In the genomic region with DNA sequence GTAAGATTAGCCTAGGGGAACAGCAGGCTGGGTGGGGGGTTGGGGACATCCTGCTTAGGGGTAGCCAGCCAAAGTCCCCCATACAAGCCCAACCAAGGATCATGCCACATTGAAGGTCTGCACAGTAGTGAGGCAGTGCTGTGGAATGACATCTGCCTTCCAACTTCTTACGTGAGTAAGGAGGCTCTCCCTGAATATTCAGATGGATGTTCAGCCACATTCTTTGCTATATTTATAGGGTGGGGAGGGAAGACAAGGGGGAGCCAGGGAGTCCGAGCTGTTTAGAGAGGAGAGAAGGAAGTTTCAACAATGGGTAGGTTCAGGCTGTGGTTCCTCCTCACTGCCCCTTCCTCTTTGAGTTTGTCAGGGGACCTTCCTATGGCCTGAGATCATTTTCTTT, we compare ENCODE assay signal across 8 cellular contexts. TPM values are rescaled to one million over a fixed set of nuclear protein-coding genes. Genes with fewer than 3 reads are reported as not detected.
DNase-seq lines count a peak whose midpoint lies in the region; ATAC-seq and TF ChIP-seq lines count a peak whose summit lies in the region.

No MANE protein-coding gene starts in this region.

- no peaks in the 10 kb centered on the region for H4K20me1 ChIP-seq in OCI-LY1 (ENCODE audit: insufficient read depth, low read length)

- no peak overlapping the region for H2AFZ ChIP-seq in OCI-LY1 (ENCODE audit: low read length)
- no peak overlapping the region for H2AFZ ChIP-seq in parathyroid adenoma

- peaks cover 13% of the 10 kb centered on the region for H3K27me3 Mint-ChIP-seq in endothelial cell (ENCODE audit: unreplicated experiment)

- peaks cover 15% of the 10 kb centered on the region for H3K36me3 Mint-ChIP-seq in endothelial cell (ENCODE audit: low read depth, unreplicated experiment)

- peaks cover 42% of the 10 kb centered on the region for H3K4me1 Mint-ChIP-seq in endothelial cell (ENCODE audit: unreplicated experiment)

- no peak for ATAC-seq in GM19397 (IDR thresholded peaks at IDR 0.05; ENCODE audit: unreplicated experiment)
- ATAC-seq in HG03342 (IDR thresholded peaks at IDR 0.05; ENCODE audit: unreplicated experiment), result no peak

- no peaks in the 10 kb centered on the region for H3K9me3 Mint-ChIP-seq in endothelial cell (ENCODE audit: unreplicated experiment)

- peaks cover 6% of the 10 kb centered on the region; the same call in 1 of the 2 replicates for H3K36me3 ChIP-seq in OCI-LY1 (ENCODE audit: insufficient read depth, low read length)
- H3K36me3 ChIP-seq in parathyroid adenoma (ENCODE audit: control insufficient read depth, insufficient read depth, low read length), result no peaks in the 10 kb centered on the region

- H3K4me3 ChIP-seq in OCI-LY1 (ENCODE audit: low read depth, low read length, poor library complexity, severe bottlenecking) (peak overlapping the region; percentile 40), parathyroid adenoma (ENCODE audit: low read depth, low read length) (no peak overlapping the region)

- no peak for TF ChIP-seq CTCF in OCI-LY1 (IDR thresholded peaks at IDR 0.05; ENCODE audit: low read length)
- TF ChIP-seq CTCF in endothelial cell (IDR thresholded peaks at IDR 0.05; ENCODE audit: unreplicated experiment), result no peak
- TF ChIP-seq CTCF in parathyroid adenoma (IDR thresholded peaks at IDR 0.05), result no peak

- H3K4me2 ChIP-seq in OCI-LY1 (ENCODE audit: low read length) (peak overlapping the region; percentile 54), parathyroid adenoma (ENCODE audit: low read length) (no peak overlapping the region)

- DNase-seq in GDM1 (lab: John Stamatoyannopoulos, UW) (peak; percentile 19), endothelial cell (ENCODE audit: low spot score) (no peak), NCI-H146 (lab: John Stamatoyannopoulos, UW) (no peak), COLO668 (lab: John Stamatoyannopoulos, UW; ENCODE audit: unreplicated experiment) (no peak)

- no peaks in the 10 kb centered on the region for H3K27me3 ChIP-seq in OCI-LY1 (ENCODE audit: insufficient read depth, low read length)
- no peaks in the 10 kb centered on the region for H3K27me3 ChIP-seq in parathyroid adenoma (ENCODE audit: control insufficient read depth, insufficient read depth, low read length)

- H3K79me2 ChIP-seq in OCI-LY1 (ENCODE audit: insufficient read depth, low read length) (peaks cover 9% of the 10 kb centered on the region; the same call in 1 of the 2 replicates), parathyroid adenoma (peaks cover 2% of the 10 kb centered on the region)

- H3K4me3 Mint-ChIP-seq in endothelial cell (ENCODE audit: unreplicated experiment), result peak overlapping the region; percentile 84

- H3K9ac ChIP-seq in OCI-LY1 (ENCODE audit: low read length), result peak overlapping the region; percentile 72
- H3K9ac ChIP-seq in parathyroid adenoma, result no peak overlapping the region

- H3K9me2 ChIP-seq in OCI-LY1 (ENCODE audit: low read depth, low read length), result no peaks in the 10 kb centered on the region

- H3K9me3 ChIP-seq in OCI-LY1 (ENCODE audit: low read length) (no peaks in the 10 kb centered on the region), parathyroid adenoma (ENCODE audit: control insufficient read depth, low read length) (no peaks in the 10 kb centered on the region)

- peaks cover 5% of the 10 kb centered on the region; the same call in 1 of the 2 replicates for H3F3A ChIP-seq in OCI-LY1 (ENCODE audit: insufficient read depth, low read length)

- H3K27ac Mint-ChIP-seq in endothelial cell (ENCODE audit: unreplicated experiment), result peak overlapping the region; percentile 97

- H3K27ac ChIP-seq in OCI-LY1 (ENCODE audit: low read depth, low read length, poor library complexity, severe bottlenecking) (peak overlapping the region; percentile 100), parathyroid adenoma (peak overlapping the region; percentile 49)

- H3K4me1 ChIP-seq in OCI-LY1 (ENCODE audit: insufficient read depth, low read length, severe bottlenecking) (peaks cover 82% of the 10 kb centered on the region), parathyroid adenoma (peaks cover 2% of the 10 kb centered on the region)

RNA-seq across cellular contexts. Expression of gene MSN, which starts 29.7 kb away (rescaled TPM):
- 590 TPM for total RNA-seq in endothelial cell (ENCODE audit: unreplicated experiment)
